Comparison of ENCODE assay signal across 24 cellular contexts in the genomic region with DNA sequence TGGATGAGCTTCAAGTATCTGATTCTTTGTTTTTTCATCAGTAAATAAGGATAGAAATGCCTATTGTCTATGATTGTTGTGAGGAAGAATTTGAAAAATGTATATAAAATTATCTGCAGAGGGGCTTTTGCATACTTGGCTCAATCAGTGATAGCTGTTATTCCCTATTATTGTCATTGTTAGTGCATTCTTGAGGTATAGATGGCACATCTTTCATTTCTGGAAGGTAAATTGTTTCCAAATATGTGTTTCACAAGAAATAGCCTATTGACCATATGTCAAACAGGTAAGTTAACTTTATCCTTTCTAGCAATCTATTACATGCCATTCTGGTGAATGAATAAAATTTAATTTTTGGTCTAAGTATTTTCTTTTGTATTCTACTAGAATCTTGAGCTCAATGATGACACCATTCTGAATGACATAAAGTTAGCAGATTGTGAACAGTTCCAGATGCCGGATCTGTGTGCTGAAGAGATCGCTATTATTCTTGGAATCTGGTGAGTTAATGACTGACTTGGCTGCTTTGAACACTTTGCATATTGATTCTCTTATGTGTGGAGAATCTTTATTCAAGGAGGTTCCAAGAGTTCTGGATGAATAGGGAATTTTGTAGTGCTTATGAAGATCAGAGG. TPM values are rescaled to one million over a fixed set of nuclear protein-coding genes. Genes with fewer than 3 reads are reported as not detected.
DNase-seq lines count a peak whose midpoint lies in the region; ATAC-seq and TF ChIP-seq lines count a peak whose summit lies in the region.
"Had no signal": no experiment of that assay in that cellular context is flagged by ENCODE, and none has a peak within 500 bp of the region (broad histone marks: within the 10 kb centered on the region; RNA-seq: fewer than 3 reads in every experiment).

No MANE protein-coding gene starts in this region.

- POLR2A ChIA-PET in CD4-positive, alpha-beta memory T cell (lab: Charles Lee; ENCODE audit: partially characterized antibody): interaction anchor here (1.2 kb wide), 1 partner anchor 9 kb away, joined by 3 read pairs; no protein-coding TSS in a partner anchor

- H3K36me3 Mint-ChIP-seq in CD4-positive, alpha-beta memory T cell: peaks cover 34 to 51% of the 10 kb centered on the region in 2 donors

- no peaks in the 10 kb centered on the region for H3K9me3 ChIP-seq in CD4-positive, alpha-beta memory T cell (ENCODE audit: control insufficient read depth in 1 of 2, low read length in 2 of 2)
- H3K9me3 ChIP-seq in uterus: no peaks in the 10 kb centered on the region
- H3K9me3 ChIP-seq: A549 had no signal

- H3K27me3 Mint-ChIP-seq in CD4-positive, alpha-beta memory T cell: no peaks in the 10 kb centered on the region

- peak; percentile 90 for ATAC-seq in SK-N-SH treated with all-trans-retinoic acid at 6 μM for 48 hours
- ATAC-seq in HG02759 (IDR thresholded peaks at IDR 0.05; ENCODE audit: unreplicated experiment): no peak
- ATAC-seq: A549, GM12878, HCT116 had no signal

- no peak overlapping the region for H3K27ac ChIP-seq in CD4-positive, alpha-beta memory T cell (ENCODE audit: low read depth, low read length)
- no peak overlapping the region for H3K27ac ChIP-seq in uterus
- H3K27ac ChIP-seq: A549, SJCRH30 had no signal

- TF ChIP-seq CTCF in uterus (IDR thresholded peaks at IDR 0.05): no peak

- H3K27me3 ChIP-seq in CD4-positive, alpha-beta memory T cell (ENCODE audit: insufficient read depth, low read length): no peaks in the 10 kb centered on the region
- H3K27me3 ChIP-seq in uterus: no peaks in the 10 kb centered on the region
- H3K27me3 ChIP-seq: SJCRH30 had no signal

- H3K36me3 ChIP-seq in CD4-positive, alpha-beta memory T cell (ENCODE audit: insufficient read depth, low read length): peaks cover 8% of the 10 kb centered on the region
- H3K36me3 ChIP-seq in uterus: no peaks in the 10 kb centered on the region

- H3K4me1 Mint-ChIP-seq in CD4-positive, alpha-beta memory T cell: peaks cover 0 to 1% (median under 1%) of the 10 kb centered on the region in 4 donors
- H3K4me1 Mint-ChIP-seq: CD8-positive, alpha-beta memory T cell had no signal

- H3K9me3 Mint-ChIP-seq in CD4-positive, alpha-beta memory T cell: no peaks in the 10 kb centered on the region
- H3K9me3 Mint-ChIP-seq: CD8-positive, alpha-beta memory T cell had no signal

- CTCF ChIA-PET in CD4-positive, alpha-beta memory T cell (lab: Charles Lee; ENCODE audit: partially characterized antibody): interaction anchor here (0.6 kb wide), 1 partner anchor 690 kb away, joined by 3 read pairs; no protein-coding TSS in a partner anchor

- intact Hi-C loops in CD4-positive, alpha-beta memory T cell (cut with micrococcal nuclease): no loop called here
- intact Hi-C loops in uterus (cut with DNase I; ENCODE audit: low total_unique reads): no loop called here

- no peaks in the 10 kb centered on the region for H3K4me1 ChIP-seq in CD4-positive, alpha-beta memory T cell (ENCODE audit: insufficient read depth, low read length)
- H3K4me1 ChIP-seq in uterus: no peaks in the 10 kb centered on the region
- H3K4me1 ChIP-seq: A549, SJCRH30 had no signal

- peak; percentile 20 for DNase-seq in AG20443 (ENCODE audit: low spot score)
- peak; percentile 41 for DNase-seq in GM03348 (ENCODE audit: low spot score)
- peak; percentile 21 for DNase-seq in kidney tubule cell (ENCODE audit: low spot score)
- no peak for DNase-seq in CD4-positive, alpha-beta memory T cell
- no peak for DNase-seq in uterus
- DNase-seq: C1 segment of cervical spinal cord; Calu3; CD8-positive, alpha-beta memory T cell; DMS153; GF-D8; GOT3; Kasumi-1; NCI-H1417; NCI-H1694 treated with DMSO at 0.1 percent for 48 hours; NCI-H2081 treated with DMSO at 0.1 percent for 48 hours; NCI-H446 treated with DMSO at 0.1 percent for 48 hours; NCI-H526 treated with DMSO at 0.1 percent for 48 hours; OCI-M1; SJCRH30 had no signal

- no peak overlapping the region for H3K4me3 ChIP-seq in CD4-positive, alpha-beta memory T cell (ENCODE audit: low read length in 2 of 2)
- no peak overlapping the region for H3K4me3 ChIP-seq in uterus
- H3K4me3 ChIP-seq: A549, GM12878, SJCRH30 had no signal

- H3K27ac Mint-ChIP-seq in CD4-positive, alpha-beta memory T cell: peak overlapping the region in 1 of 7 donors; percentile 5

- TF ChIP-seq POLR2A in uterus (IDR thresholded peaks at IDR 0.05): no peak

- no peak overlapping the region for H3K4me3 Mint-ChIP-seq in CD4-positive, alpha-beta memory T cell
- H3K4me3 Mint-ChIP-seq: CD8-positive, alpha-beta memory T cell had no signal

TF ChIP-seq in SK-N-SH treated with all-trans-retinoic acid at 6 μM for 48 hours, 23 proteins besides CTCF, POLR2A, EP300 and RAD21:
- no peak for TF ChIP-seq TCF4 (CRISPR knock-in tag; IDR thresholded peaks at IDR 0.05; ENCODE audit: borderline replicate concordance)
- peak; percentile 98 for TF ChIP-seq ISL1 (CRISPR knock-in tag; IDR thresholded peaks at IDR 0.05)
- no peak for TF ChIP-seq OSR1 (CRISPR knock-in tag; IDR thresholded peaks at IDR 0.05)
- no peak for TF ChIP-seq ZNF70 (CRISPR knock-in tag; IDR thresholded peaks at IDR 0.05)
- TF ChIP-seq ZFP30 (CRISPR knock-in tag; IDR thresholded peaks at IDR 0.05): no peak

RNA-seq across cellular contexts. Expression of a gene that starts 44.2 kb away (rescaled TPM):
- 10 to 100 TPM; 20.9 to 27.5 TPM for total RNA-seq in CD4-positive, alpha-beta memory T cell
- 10 to 100 TPM; 24.4 to 26.1 TPM for polyA plus RNA-seq in CD4-positive, alpha-beta memory T cell
- 10 to 100 TPM; 10.5 to 46.2 (median 17.9) TPM for total RNA-seq in uterus

Comparison
In these comparisons a context has a peak if more than half of its experiments do, and no peak if none do; other contexts are left out.
1. DNase-seq: peak in AG20443 (single experiment), GM03348 (single experiment) and kidney tubule cell (single experiment); none in CD4-positive, alpha-beta memory T cell (0 of 5) and uterus (0 of 2).